10 cellular contexts compared by ENCODE assay signal in the genomic region with DNA sequence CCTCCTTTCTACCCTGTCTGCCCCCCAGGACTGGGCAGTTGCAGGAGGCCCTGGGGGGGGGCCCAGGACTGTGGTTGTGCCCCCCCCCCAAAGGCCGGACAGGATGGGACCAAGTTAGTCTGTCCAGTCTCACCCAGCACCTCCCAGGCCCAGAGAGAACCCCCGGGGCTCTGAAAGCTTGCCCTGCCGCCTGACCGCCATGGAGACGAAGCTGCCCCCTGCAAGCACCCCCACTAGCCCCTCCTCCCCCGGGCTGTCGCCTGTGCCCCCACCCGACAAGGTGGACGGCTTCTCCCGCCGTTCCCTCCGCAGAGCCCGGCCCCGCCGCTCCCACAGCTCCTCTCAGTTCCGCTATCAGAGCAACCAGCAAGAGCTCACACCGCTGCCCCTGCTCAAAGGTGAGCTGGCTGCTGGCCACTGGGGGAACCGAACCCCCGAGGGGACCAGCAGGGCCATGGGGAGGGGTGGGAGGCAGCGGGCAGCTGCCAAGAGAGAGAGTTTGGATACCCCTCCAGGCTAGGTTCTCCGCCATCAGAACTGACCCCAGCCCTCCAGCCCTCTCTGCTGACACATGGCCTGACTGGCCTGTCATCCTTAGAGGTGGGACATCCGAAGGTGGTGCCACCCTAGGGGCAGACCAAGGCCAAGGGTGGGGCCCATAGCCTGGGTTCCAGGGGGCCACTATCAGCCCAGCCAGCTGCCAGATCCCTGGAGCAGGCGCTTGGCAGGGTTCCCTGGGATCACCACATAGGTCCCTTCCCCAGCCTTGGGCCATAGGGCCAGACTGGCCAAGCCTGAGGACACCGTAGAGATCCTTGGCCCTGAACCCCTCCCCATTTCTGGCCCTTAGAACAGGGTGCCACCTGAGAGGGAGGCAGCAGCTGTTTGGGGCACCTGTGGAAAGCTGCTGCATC. TPM values are rescaled to one million over a fixed set of nuclear protein-coding genes. Genes with fewer than 3 reads are reported as not detected.
DNase-seq lines count a peak whose midpoint lies in the region; ATAC-seq and TF ChIP-seq lines count a peak whose summit lies in the region.
"Had no signal": no experiment of that assay in that cellular context is flagged by ENCODE, and none has a peak within 500 bp of the region (broad histone marks: within the 10 kb centered on the region; RNA-seq: fewer than 3 reads in every experiment).

No MANE protein-coding gene starts in this region.

- intact Hi-C loops in esophagus squamous epithelium (cut with DNase I) = no loop called here
- intact Hi-C loops in prostate gland (cut with DNase I) = no loop called here

- no peaks in the 10 kb centered on the region for H3K36me3 ChIP-seq in ES-I3 (ENCODE audit: insufficient read depth, low read length)
- peaks cover 7 to 47% (median 7%) of the 10 kb centered on the region in 3 donors for H3K36me3 ChIP-seq in esophagus squamous epithelium
- H3K36me3 ChIP-seq in prostate gland = peaks cover 0 to under 1% of the 10 kb centered on the region in 2 donors

- no peaks in the 10 kb centered on the region for H3K36me3 Mint-ChIP-seq in T-helper 17 cell (ENCODE audit: low read depth)

- peaks cover 15% of the 10 kb centered on the region for H3K4me1 Mint-ChIP-seq in T-helper 17 cell

- TF ChIP-seq POLR2A in esophagus squamous epithelium (IDR thresholded peaks at IDR 0.05) = no peak
- TF ChIP-seq POLR2A in prostate gland (IDR thresholded peaks at IDR 0.05) = no peak

- ATAC-seq in T-helper 17 cell (no peak), GM21367 (IDR thresholded peaks at IDR 0.05; ENCODE audit: unreplicated experiment) (no peak), GM21528 (IDR thresholded peaks at IDR 0.05; ENCODE audit: low FRiP score, unreplicated experiment) (no peak), HG03469 (IDR thresholded peaks at IDR 0.05; ENCODE audit: unreplicated experiment) (no peak)

- 81 to 100% methylated on average over 1 to 3 of the region's 24 CpGs for WGBS in esophagus squamous epithelium, 2 donors
- 60% methylated on average over 19 of the region's 24 CpGs for WGBS in prostate gland

- H3K4me3 Mint-ChIP-seq in T-helper 17 cell = peak overlapping the region; percentile 97

- no peak for TF ChIP-seq CTCF in esophagus squamous epithelium (IDR thresholded peaks at IDR 0.05)
- TF ChIP-seq CTCF in prostate gland (IDR thresholded peaks at IDR 0.05) = no peak

- H3K9me3 ChIP-seq in ES-I3 (ENCODE audit: control insufficient read depth, insufficient read depth, low read length) (no peaks in the 10 kb centered on the region), T-helper 17 cell (ENCODE audit: control insufficient read depth, low read length, poor library complexity, severe bottlenecking) (no peaks in the 10 kb centered on the region), esophagus squamous epithelium (no peaks in the 10 kb centered on the region), prostate gland (no peaks in the 10 kb centered on the region)

- H3K27ac Mint-ChIP-seq in T-helper 17 cell = no peak overlapping the region

- DNase-seq in T-helper 17 cell = no peak
- DNase-seq in esophagus squamous epithelium (lab: John Stamatoyannopoulos, UW) = no peak
- no peak for DNase-seq in prostate gland (ENCODE audit: low spot score)
- DNase-seq in UCSD-AML1 (lab: John Stamatoyannopoulos, UW; ENCODE audit: unreplicated experiment) = no peak
- DNase-seq: activated CD4-positive, alpha-beta T cell treated with anti-CD3 and anti-CD28 coated beads, Interleukin-2, amount 50 U/mL, for 4 hours had no signal

- H3K27me3 ChIP-seq in esophagus squamous epithelium = no peaks in the 10 kb centered on the region
- H3K27me3 ChIP-seq in prostate gland (replicated peaks; ENCODE audit: insufficient read depth) = no peaks in the 10 kb centered on the region

- H3K4me1 ChIP-seq in ES-I3 (ENCODE audit: insufficient read depth, low read length) (no peaks in the 10 kb centered on the region; the same call in 1 of the 2 replicates), esophagus squamous epithelium (peaks cover 18 to 32% (median 19%) of the 10 kb centered on the region in 3 donors), prostate gland (replicated peaks) (peaks cover 7% of the 10 kb centered on the region)

- no peaks in the 10 kb centered on the region for H3K27me3 Mint-ChIP-seq in T-helper 17 cell

- H3K9ac ChIP-seq in ES-I3 (ENCODE audit: low read depth, low read length) = peak overlapping the region; percentile 56; the same call in 1 of the 2 replicates

- peak overlapping the region; percentile 83 to 99 (median 92) for H3K4me3 ChIP-seq in esophagus squamous epithelium
- peak overlapping the region; percentile 97 to 98 for H3K4me3 ChIP-seq in prostate gland

- H3K27ac ChIP-seq in esophagus squamous epithelium (peak overlapping the region in 1 of 4 donors; percentile 97), prostate gland (no peak overlapping the region)

RNA-seq across cellular contexts. Expression of gene PPP2R5B, which starts 1.3 kb away (rescaled TPM):
- total RNA-seq in T-helper 17 cell = 10 to 100 TPM; 21.5 to 25.3 TPM
- 10 to 100 TPM in 1 of 4 donors, 1 to 10 TPM in 3; 7.7 to 10.5 (median 8.6) TPM for total RNA-seq in esophagus squamous epithelium
- total RNA-seq in prostate gland = 10 to 100 TPM; 14.1 to 32.6 TPM

RNA-seq across cellular contexts. Expression of gene ATG2A, which starts 8.8 kb away (rescaled TPM):
- total RNA-seq in T-helper 17 cell = 100 to 1,000 TPM; 161 to 226 TPM
- 10 to 100 TPM; 14.1 to 26.1 (median 19.6) TPM for total RNA-seq in esophagus squamous epithelium
- total RNA-seq in prostate gland = 10 to 100 TPM; 38.4 to 66.1 TPM

RNA-seq across cellular contexts. Expression of gene GPHA2, which starts 9.9 kb away (rescaled TPM):
- total RNA-seq in T-helper 17 cell = not detected
- total RNA-seq in esophagus squamous epithelium = not detected
- not detected for total RNA-seq in prostate gland
- total RNA-seq: lower leg skin had no signal

RNA-seq across cellular contexts. Expression of gene MAJIN, which starts 46.1 kb away (rescaled TPM):
- not detected for total RNA-seq in T-helper 17 cell
- not detected for total RNA-seq in esophagus squamous epithelium
- total RNA-seq in prostate gland = 1 to 10 TPM in 1 of 2 donors, not detected in 1; 7.4 TPM
- total RNA-seq: lower leg skin had no signal

RNA-seq across cellular contexts. Expression of gene EHD1, which starts 47.4 kb away (rescaled TPM):
- total RNA-seq in T-helper 17 cell = 100 to 1,000 TPM; 184 to 212 TPM
- total RNA-seq in esophagus squamous epithelium = 10 to 100 TPM; 29.5 to 44.0 (median 31.8) TPM
- 100 to 1,000 TPM in 1 of 2 donors, 10 to 100 TPM in 1; 38.8 to 104 TPM for total RNA-seq in prostate gland
